ENCODE assay signal across 8 cellular contexts in genomic region chr6:3229566-3230274, GRCh38. TPM values are rescaled to one million over a fixed set of nuclear protein-coding genes. Genes with fewer than 3 reads are reported as not detected.
DNase-seq lines count a peak whose midpoint lies in the region; ATAC-seq and TF ChIP-seq lines count a peak whose summit lies in the region.

No MANE protein-coding gene starts in this region.

- peaks cover 0 to 7% (median 0%) of the 10 kb centered on the region in 8 donors for H3K9me3 Mint-ChIP-seq in CD4-positive, alpha-beta memory T cell
- H3K9me3 Mint-ChIP-seq in activated B cell treated with CpG ODN at 0.5 μM for 24 hours: no peaks in the 10 kb centered on the region
- H3K9me3 Mint-ChIP-seq in type B pancreatic cell: no peaks in the 10 kb centered on the region

- H4K20me1 ChIP-seq in MM.1S (ENCODE audit: insufficient read depth, low read length): no peaks in the 10 kb centered on the region

- peak overlapping the region in 3 of 7 donors; percentile 25 to 83 (median 29) for H3K27ac Mint-ChIP-seq in CD4-positive, alpha-beta memory T cell
- no peak overlapping the region for H3K27ac Mint-ChIP-seq in activated B cell treated with CpG ODN at 0.5 μM for 24 hours
- peak overlapping the region; percentile 90 for H3K27ac Mint-ChIP-seq in type B pancreatic cell

- peaks cover 57% of the 10 kb centered on the region for H3K4me1 ChIP-seq in CD4-positive, alpha-beta memory T cell (ENCODE audit: insufficient read depth, low read length)
- peaks cover 18% of the 10 kb centered on the region for H3K4me1 ChIP-seq in MM.1S (ENCODE audit: low read length)

- no peak overlapping the region for H3K27ac ChIP-seq in CD4-positive, alpha-beta memory T cell (ENCODE audit: low read depth, low read length)
- H3K27ac ChIP-seq in MM.1S (ENCODE audit: low read length): no peak overlapping the region

- peak overlapping the region; percentile 38 to 44 for H3K4me3 ChIP-seq in CD4-positive, alpha-beta memory T cell (ENCODE audit: low read length in 2 of 2)
- 0 out of 2 replicates have a peak overlapping the region, but pooled peaks have one; percentile 15 for H3K4me3 ChIP-seq in MM.1S (ENCODE audit: low read length)

- 0 out of 2 replicates have a peak, but pooled peaks cover 5% of the 10 kb centered on the region for H3F3A ChIP-seq in MM.1S (ENCODE audit: insufficient read depth, low read length)

- CTCF ChIA-PET in CD4-positive, alpha-beta memory T cell (lab: Charles Lee; ENCODE audit: partially characterized antibody): interaction anchor here (1.5 to 1.7 kb wide), 2 partner anchors 21 to 30 kb away, joined by 5 to 14 read pairs; partner anchors contain the start of gene PSMG4
- CTCF ChIA-PET in activated B cell treated with CpG ODN at 0.5 μM for 24 hours (lab: Charles Lee): interaction anchor here (1.3 kb wide), 1 partner anchor 22 kb away, joined by 4 read pairs; no protein-coding TSS in a partner anchor

- H3K4me3 Mint-ChIP-seq in CD4-positive, alpha-beta memory T cell: peak overlapping the region; percentile 57 to 93 (median 76)
- peak overlapping the region; percentile 86 for H3K4me3 Mint-ChIP-seq in activated B cell treated with CpG ODN at 0.5 μM for 24 hours
- H3K4me3 Mint-ChIP-seq in type B pancreatic cell: peak overlapping the region; percentile 96

- intact Hi-C loops in CD4-positive, alpha-beta memory T cell (cut with micrococcal nuclease): loop anchor here (2.0 kb wide), 1 partner anchor 67 kb away; no protein-coding TSS in a partner anchor
- intact Hi-C loops in activated B cell treated with CpG ODN at 0.5 μM for 24 hours (cut with micrococcal nuclease): loop anchor here (10.0 kb wide), 1 partner anchor 1605 kb away; no protein-coding TSS in a partner anchor

- peak overlapping the region; percentile 46 for H3K4me2 ChIP-seq in MM.1S (ENCODE audit: low read depth, low read length)

- no peaks in the 10 kb centered on the region for H3K79me2 ChIP-seq in MM.1S (ENCODE audit: low read length)

- H3K9ac ChIP-seq in MM.1S (ENCODE audit: low read length): no peak overlapping the region

- H3K36me3 Mint-ChIP-seq in CD4-positive, alpha-beta memory T cell: no peaks in the 10 kb centered on the region
- H3K36me3 Mint-ChIP-seq in activated B cell treated with CpG ODN at 0.5 μM for 24 hours (ENCODE audit: low read depth) (no peaks in the 10 kb centered on the region), type B pancreatic cell (peaks cover 7% of the 10 kb centered on the region)

- DNase-seq in CD4-positive, alpha-beta memory T cell: peak in 3 of 5 donors; percentile 27 to 50 (median 32)
- peak; percentile 15 for DNase-seq in MM.1S
- DNase-seq in activated B cell treated with CpG ODN at 0.5 μM for 24 hours: peak; percentile 41
- peak; percentile 45 for DNase-seq in iris pigment epithelial cell (ENCODE audit: low read depth)
- peak; percentile 77 for DNase-seq in type B pancreatic cell (ENCODE audit: extremely low spot score, unreplicated experiment)
- DNase-seq in germinal center (ENCODE audit: low spot score): no peak
- no peak for DNase-seq in KBM-7

- TF ChIP-seq CTCF in MM.1S (IDR thresholded peaks at IDR 0.05; ENCODE audit: low read length) (0 out of 2 replicates have a peak, but pooled peaks have one; percentile 20), activated B cell treated with CpG ODN at 0.5 μM for 24 hours (IDR thresholded peaks at IDR 0.05) (no peak), type B pancreatic cell (conservative IDR thresholded peaks at IDR 0.05) (peak; percentile 45)

- H3K9me2 ChIP-seq in MM.1S (replicated peaks; ENCODE audit: insufficient read depth, low read length): no peaks in the 10 kb centered on the region

- H3K9me3 ChIP-seq in CD4-positive, alpha-beta memory T cell (ENCODE audit: control insufficient read depth in 1 of 2, low read length in 2 of 2): no peaks in the 10 kb centered on the region
- H3K9me3 ChIP-seq in MM.1S (replicated peaks; ENCODE audit: insufficient read depth, low read length): no peaks in the 10 kb centered on the region

- peak overlapping the region; percentile 51 for H2AFZ ChIP-seq in MM.1S (ENCODE audit: low read length)

- H3K27me3 ChIP-seq in CD4-positive, alpha-beta memory T cell (ENCODE audit: insufficient read depth, low read length): peaks cover 57% of the 10 kb centered on the region
- H3K27me3 ChIP-seq in MM.1S (replicated peaks; ENCODE audit: insufficient read depth, low read length): peaks cover 39% of the 10 kb centered on the region

- peaks cover 27 to 60% (median 47%) of the 10 kb centered on the region in 4 donors for H3K4me1 Mint-ChIP-seq in CD4-positive, alpha-beta memory T cell
- H3K4me1 Mint-ChIP-seq in activated B cell treated with CpG ODN at 0.5 μM for 24 hours (peaks cover 48% of the 10 kb centered on the region), type B pancreatic cell (ENCODE audit: unreplicated experiment) (peaks cover 37% of the 10 kb centered on the region)

- ATAC-seq in activated B cell treated with CpG ODN at 0.5 μM for 24 hours (ENCODE audit: low read depth) (peak; percentile 22), HG03045 (IDR thresholded peaks at IDR 0.05; ENCODE audit: unreplicated experiment) (no peak)

- in situ Hi-C loops in KBM-7 (cut with MboI; ENCODE audit: low pct_unique_long_range_greater_than_20kb, low sequenced_read_pairs): no loop called here

- POLR2A ChIA-PET in CD4-positive, alpha-beta memory T cell (lab: Charles Lee; ENCODE audit: partially characterized antibody): interaction anchor here (0.6 to 1.2 kb wide), 3 partner anchors 29 to 162 kb away, joined by 3 to 4 read pairs (median 3); partner anchors contain the start of genes PSMG4, RIPK1 and TUBB2A
- POLR2A ChIA-PET in activated B cell treated with CpG ODN at 0.5 μM for 24 hours (lab: Charles Lee): interaction anchor here (0.8 to 1.3 kb wide), 3 partner anchors 30 to 71 kb away, joined by 3 to 4 read pairs (median 4); no protein-coding TSS in a partner anchor

- peaks cover 54 to 69% of the 10 kb centered on the region in 2 donors for H3K27me3 Mint-ChIP-seq in CD4-positive, alpha-beta memory T cell
- H3K27me3 Mint-ChIP-seq in activated B cell treated with CpG ODN at 0.5 μM for 24 hours (peaks cover 62% of the 10 kb centered on the region), type B pancreatic cell (peaks cover 68% of the 10 kb centered on the region)

- H3K36me3 ChIP-seq in CD4-positive, alpha-beta memory T cell (ENCODE audit: insufficient read depth, low read length): no peaks in the 10 kb centered on the region
- H3K36me3 ChIP-seq in MM.1S (replicated peaks; ENCODE audit: insufficient read depth, low read length): no peaks in the 10 kb centered on the region

RNA-seq across cellular contexts. Expression of gene TUBB2B, which starts 2.3 kb away (rescaled TPM):
- total RNA-seq in CD4-positive, alpha-beta memory T cell: not detected
- polyA plus RNA-seq in CD4-positive, alpha-beta memory T cell: under 1 TPM; 0.22 to 0.32 TPM
- total RNA-seq in activated B cell treated with CpG ODN at 0.5 μM for 24 hours (not detected in 2 replicates), type B pancreatic cell (ENCODE audit: low replicate concordance) (37.8 and 158 TPM in 2 replicates)

RNA-seq across cellular contexts. Expression of gene PSMG4, which starts 29.0 kb away (rescaled TPM):
- 10 to 100 TPM; 41.0 to 41.6 TPM for total RNA-seq in CD4-positive, alpha-beta memory T cell
- 10 to 100 TPM; 52.5 to 63.0 TPM for polyA plus RNA-seq in CD4-positive, alpha-beta memory T cell
- total RNA-seq in activated B cell treated with CpG ODN at 0.5 μM for 24 hours: 28.7 and 29.9 TPM in 2 replicates
- 18.1 and 24.1 TPM in 2 replicates for total RNA-seq in type B pancreatic cell (ENCODE audit: low replicate concordance)

Comparison
In these comparisons a context has a peak if more than half of its experiments do, and no peak if none do; other contexts are left out.
1. DNase-seq: peak in CD4-positive, alpha-beta memory T cell (3 of 5), MM.1S (single experiment), activated B cell treated with CpG ODN at 0.5 μM for 24 hours (single experiment), iris pigment epithelial cell (single experiment) and type B pancreatic cell (single experiment); none in germinal center (single experiment) and KBM-7 (single experiment).
2. RNA of gene TUBB2B, which starts 2.3 kb away (total RNA-seq): 37.8 to 158 TPM in type B pancreatic cell; not detected in CD4-positive, alpha-beta memory T cell and not detected in activated B cell treated with CpG ODN at 0.5 μM for 24 hours; every median in the first group is over 10 times any median in the second.
3. Peak in every context shown above with its lines, with median percentiles within 50 percentile points of each other: H3K4me3 Mint-ChIP-seq.